In the genomic region with DNA sequence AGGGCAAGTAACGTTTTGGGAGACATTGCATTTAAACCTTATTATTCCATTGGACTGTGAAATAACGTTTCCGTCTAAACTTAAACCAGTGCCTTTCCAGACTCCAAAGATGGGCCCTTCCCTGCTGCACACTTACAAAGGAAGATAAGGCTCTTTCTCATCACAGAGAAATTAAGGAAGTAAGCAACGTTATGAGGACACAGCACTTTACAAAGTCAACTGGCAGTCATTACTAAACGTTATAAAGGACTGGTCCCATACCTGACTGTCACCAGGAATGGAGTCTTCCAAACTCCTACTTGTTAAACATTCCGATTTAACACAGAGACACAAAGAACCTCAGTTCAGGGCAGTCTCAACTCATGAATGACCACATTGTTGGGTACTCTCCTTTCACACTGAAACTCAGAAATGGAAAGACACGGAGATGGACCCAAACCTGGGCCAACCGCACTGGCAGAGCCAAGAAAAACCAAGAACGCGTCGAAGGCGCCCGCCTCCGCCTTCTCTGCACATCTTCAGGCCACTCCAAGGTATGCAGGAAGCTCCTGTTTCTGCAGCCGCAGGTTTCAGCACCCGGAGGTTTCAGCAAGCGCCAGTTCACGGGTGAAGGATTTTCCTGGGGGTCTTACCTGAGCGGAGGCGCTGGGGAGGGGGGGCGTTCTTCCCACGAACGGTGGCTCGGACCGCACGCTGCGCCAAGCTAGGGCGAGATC, we compare ENCODE assay signal across 1 cellular context.
TF ChIP-seq lines count a peak whose summit lies in the region.

No MANE protein-coding gene starts in this region.

TF ChIP-seq in HepG2, 621 proteins besides CTCF, POLR2A, EP300 and RAD21 (continued from another document and continues in another):
- TF ChIP-seq, protein P1, sequence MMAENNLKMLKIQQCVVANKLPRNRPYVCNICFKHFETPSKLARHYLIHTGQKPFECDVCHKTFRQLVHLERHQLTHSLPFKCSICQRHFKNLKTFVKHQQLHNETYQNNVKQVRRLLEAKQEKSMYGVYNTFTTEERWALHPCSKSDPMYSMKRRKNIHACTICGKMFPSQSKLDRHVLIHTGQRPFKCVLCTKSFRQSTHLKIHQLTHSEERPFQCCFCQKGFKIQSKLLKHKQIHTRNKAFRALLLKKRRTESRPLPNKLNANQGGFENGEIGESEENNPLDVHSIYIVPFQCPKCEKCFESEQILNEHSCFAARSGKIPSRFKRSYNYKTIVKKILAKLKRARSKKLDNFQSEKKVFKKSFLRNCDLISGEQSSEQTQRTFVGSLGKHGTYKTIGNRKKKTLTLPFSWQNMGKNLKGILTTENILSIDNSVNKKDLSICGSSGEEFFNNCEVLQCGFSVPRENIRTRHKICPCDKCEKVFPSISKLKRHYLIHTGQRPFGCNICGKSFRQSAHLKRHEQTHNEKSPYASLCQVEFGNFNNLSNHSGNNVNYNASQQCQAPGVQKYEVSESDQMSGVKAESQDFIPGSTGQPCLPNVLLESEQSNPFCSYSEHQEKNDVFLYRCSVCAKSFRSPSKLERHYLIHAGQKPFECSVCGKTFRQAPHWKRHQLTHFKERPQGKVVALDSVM (CRISPR knock-in tag; IDR thresholded peaks at IDR 0.05) = no peak
- TF ChIP-seq ZNF556 (CRISPR knock-in tag; IDR thresholded peaks at IDR 0.05; ENCODE audit: borderline replicate concordance) = 0 out of 2 replicates have a peak, but pooled peaks have one; percentile 13
- TF ChIP-seq, protein P2, sequence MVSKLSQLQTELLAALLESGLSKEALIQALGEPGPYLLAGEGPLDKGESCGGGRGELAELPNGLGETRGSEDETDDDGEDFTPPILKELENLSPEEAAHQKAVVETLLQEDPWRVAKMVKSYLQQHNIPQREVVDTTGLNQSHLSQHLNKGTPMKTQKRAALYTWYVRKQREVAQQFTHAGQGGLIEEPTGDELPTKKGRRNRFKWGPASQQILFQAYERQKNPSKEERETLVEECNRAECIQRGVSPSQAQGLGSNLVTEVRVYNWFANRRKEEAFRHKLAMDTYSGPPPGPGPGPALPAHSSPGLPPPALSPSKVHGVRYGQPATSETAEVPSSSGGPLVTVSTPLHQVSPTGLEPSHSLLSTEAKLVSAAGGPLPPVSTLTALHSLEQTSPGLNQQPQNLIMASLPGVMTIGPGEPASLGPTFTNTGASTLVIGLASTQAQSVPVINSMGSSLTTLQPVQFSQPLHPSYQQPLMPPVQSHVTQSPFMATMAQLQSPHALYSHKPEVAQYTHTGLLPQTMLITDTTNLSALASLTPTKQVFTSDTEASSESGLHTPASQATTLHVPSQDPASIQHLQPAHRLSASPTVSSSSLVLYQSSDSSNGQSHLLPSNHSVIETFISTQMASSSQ (IDR thresholded peaks at IDR 0.05; ENCODE audit: low read depth) = no peak
- TF ChIP-seq, protein P2 (CRISPR knock-in tag; IDR thresholded peaks at IDR 0.05; ENCODE audit: borderline replicate concordance) = peak; percentile 10; the same call in 1 of the 2 replicates
- TF ChIP-seq NCOA1 (CRISPR knock-in tag; IDR thresholded peaks at IDR 0.05) = peak; percentile 69; the same call in 1 of the 2 replicates
- no peak for TF ChIP-seq ZNF644 (CRISPR knock-in tag; IDR thresholded peaks at IDR 0.05; ENCODE audit: low read depth)
- TF ChIP-seq NAIF1 (CRISPR knock-in tag; IDR thresholded peaks at IDR 0.05; ENCODE audit: borderline replicate concordance) = 0 out of 2 replicates have a peak, but pooled peaks have one; percentile 63
- 0 out of 2 replicates have a peak, but pooled peaks have one; percentile 62 for TF ChIP-seq MZF1 (CRISPR knock-in tag; IDR thresholded peaks at IDR 0.05; ENCODE audit: borderline replicate concordance)
- 0 out of 2 replicates have a peak, but pooled peaks have one; percentile 6 for TF ChIP-seq MIER2 (CRISPR knock-in tag; IDR thresholded peaks at IDR 0.05)
- TF ChIP-seq MIER3 (CRISPR knock-in tag; IDR thresholded peaks at IDR 0.05; ENCODE audit: borderline replicate concordance) = no peak
- TF ChIP-seq, protein P3, sequence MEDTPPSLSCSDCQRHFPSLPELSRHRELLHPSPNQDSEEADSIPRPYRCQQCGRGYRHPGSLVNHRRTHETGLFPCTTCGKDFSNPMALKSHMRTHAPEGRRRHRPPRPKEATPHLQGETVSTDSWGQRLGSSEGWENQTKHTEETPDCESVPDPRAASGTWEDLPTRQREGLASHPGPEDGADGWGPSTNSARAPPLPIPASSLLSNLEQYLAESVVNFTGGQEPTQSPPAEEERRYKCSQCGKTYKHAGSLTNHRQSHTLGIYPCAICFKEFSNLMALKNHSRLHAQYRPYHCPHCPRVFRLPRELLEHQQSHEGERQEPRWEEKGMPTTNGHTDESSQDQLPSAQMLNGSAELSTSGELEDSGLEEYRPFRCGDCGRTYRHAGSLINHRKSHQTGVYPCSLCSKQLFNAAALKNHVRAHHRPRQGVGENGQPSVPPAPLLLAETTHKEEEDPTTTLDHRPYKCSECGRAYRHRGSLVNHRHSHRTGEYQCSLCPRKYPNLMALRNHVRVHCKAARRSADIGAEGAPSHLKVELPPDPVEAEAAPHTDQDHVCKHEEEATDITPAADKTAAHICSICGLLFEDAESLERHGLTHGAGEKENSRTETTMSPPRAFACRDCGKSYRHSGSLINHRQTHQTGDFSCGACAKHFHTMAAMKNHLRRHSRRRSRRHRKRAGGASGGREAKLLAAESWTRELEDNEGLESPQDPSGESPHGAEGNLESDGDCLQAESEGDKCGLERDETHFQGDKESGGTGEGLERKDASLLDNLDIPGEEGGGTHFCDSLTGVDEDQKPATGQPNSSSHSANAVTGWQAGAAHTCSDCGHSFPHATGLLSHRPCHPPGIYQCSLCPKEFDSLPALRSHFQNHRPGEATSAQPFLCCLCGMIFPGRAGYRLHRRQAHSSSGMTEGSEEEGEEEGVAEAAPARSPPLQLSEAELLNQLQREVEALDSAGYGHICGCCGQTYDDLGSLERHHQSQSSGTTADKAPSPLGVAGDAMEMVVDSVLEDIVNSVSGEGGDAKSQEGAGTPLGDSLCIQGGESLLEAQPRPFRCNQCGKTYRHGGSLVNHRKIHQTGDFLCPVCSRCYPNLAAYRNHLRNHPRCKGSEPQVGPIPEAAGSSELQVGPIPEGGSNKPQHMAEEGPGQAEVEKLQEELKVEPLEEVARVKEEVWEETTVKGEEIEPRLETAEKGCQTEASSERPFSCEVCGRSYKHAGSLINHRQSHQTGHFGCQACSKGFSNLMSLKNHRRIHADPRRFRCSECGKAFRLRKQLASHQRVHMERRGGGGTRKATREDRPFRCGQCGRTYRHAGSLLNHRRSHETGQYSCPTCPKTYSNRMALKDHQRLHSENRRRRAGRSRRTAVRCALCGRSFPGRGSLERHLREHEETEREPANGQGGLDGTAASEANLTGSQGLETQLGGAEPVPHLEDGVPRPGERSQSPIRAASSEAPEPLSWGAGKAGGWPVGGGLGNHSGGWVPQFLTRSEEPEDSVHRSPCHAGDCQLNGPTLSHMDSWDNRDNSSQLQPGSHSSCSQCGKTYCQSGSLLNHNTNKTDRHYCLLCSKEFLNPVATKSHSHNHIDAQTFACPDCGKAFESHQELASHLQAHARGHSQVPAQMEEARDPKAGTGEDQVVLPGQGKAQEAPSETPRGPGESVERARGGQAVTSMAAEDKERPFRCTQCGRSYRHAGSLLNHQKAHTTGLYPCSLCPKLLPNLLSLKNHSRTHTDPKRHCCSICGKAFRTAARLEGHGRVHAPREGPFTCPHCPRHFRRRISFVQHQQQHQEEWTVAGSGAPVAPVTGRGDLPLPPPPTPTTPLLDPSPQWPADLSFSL (CRISPR knock-in tag; IDR thresholded peaks at IDR 0.05) = 0 out of 2 replicates have a peak, but pooled peaks have one; percentile 2
- TF ChIP-seq, protein P4, sequence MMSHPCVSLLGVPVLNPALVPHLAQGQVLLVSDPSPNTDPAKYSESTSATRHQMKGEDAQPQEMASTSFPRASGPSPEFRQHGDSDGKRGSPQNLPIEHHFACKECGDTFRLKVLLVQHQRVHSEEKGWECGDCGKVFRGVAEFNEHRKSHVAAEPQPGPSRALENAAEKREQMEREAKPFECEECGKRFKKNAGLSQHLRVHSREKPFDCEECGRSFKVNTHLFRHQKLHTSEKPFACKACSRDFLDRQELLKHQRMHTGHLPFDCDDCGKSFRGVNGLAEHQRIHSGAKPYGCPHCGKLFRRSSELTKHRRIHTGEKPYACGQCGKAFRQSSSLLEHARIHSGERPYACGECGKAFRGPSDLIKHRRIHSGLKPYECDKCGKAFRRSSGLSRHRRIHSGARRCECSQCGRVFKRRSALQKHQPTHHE (CRISPR knock-in tag; IDR thresholded peaks at IDR 0.05; ENCODE audit: borderline replicate concordance) = peak; percentile 72; the same call in 1 of the 2 replicates
- TF ChIP-seq, protein P5, sequence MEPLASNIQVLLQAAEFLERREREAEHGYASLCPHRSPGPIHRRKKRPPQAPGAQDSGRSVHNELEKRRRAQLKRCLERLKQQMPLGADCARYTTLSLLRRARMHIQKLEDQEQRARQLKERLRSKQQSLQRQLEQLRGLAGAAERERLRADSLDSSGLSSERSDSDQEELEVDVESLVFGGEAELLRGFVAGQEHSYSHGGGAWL (CRISPR knock-in tag; IDR thresholded peaks at IDR 0.05) = no peak
- TF ChIP-seq, protein P6, sequence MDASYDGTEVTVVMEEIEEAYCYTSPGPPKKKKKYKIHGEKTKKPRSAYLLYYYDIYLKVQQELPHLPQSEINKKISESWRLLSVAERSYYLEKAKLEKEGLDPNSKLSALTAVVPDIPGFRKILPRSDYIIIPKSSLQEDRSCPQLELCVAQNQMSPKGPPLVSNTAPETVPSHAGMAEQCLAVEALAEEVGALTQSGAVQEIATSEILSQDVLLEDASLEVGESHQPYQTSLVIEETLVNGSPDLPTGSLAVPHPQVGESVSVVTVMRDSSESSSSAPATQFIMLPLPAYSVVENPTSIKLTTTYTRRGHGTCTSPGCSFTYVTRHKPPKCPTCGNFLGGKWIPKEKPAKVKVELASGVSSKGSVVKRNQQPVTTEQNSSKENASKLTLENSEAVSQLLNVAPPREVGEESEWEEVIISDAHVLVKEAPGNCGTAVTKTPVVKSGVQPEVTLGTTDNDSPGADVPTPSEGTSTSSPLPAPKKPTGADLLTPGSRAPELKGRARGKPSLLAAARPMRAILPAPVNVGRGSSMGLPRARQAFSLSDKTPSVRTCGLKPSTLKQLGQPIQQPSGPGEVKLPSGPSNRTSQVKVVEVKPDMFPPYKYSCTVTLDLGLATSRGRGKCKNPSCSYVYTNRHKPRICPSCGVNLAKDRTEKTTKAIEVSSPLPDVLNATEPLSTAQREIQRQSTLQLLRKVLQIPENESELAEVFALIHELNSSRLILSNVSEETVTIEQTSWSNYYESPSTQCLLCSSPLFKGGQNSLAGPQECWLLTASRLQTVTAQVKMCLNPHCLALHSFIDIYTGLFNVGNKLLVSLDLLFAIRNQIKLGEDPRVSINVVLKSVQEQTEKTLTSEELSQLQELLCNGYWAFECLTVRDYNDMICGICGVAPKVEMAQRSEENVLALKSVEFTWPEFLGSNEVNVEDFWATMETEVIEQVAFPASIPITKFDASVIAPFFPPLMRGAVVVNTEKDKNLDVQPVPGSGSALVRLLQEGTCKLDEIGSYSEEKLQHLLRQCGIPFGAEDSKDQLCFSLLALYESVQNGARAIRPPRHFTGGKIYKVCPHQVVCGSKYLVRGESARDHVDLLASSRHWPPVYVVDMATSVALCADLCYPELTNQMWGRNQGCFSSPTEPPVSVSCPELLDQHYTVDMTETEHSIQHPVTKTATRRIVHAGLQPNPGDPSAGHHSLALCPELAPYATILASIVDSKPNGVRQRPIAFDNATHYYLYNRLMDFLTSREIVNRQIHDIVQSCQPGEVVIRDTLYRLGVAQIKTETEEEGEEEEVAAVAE (CRISPR knock-in tag; IDR thresholded peaks at IDR 0.05; ENCODE audit: borderline replicate concordance) = 0 out of 2 replicates have a peak, but pooled peaks have one; percentile 12
- 0 out of 2 replicates have a peak, but pooled peaks have one; percentile 16 for TF ChIP-seq POGZ (CRISPR knock-in tag; IDR thresholded peaks at IDR 0.05)
- no peak for TF ChIP-seq ZNF674 (CRISPR knock-in tag; IDR thresholded peaks at IDR 0.05; ENCODE audit: low read depth)
- TF ChIP-seq ZNF335 (CRISPR knock-in tag; IDR thresholded peaks at IDR 0.05) = 0 out of 2 replicates have a peak, but pooled peaks have one; percentile 13
- TF ChIP-seq PITX1 (CRISPR knock-in tag; IDR thresholded peaks at IDR 0.05) = 0 out of 2 replicates have a peak, but pooled peaks have one; percentile 11
- TF ChIP-seq ZSCAN30 (CRISPR knock-in tag; IDR thresholded peaks at IDR 0.05) = 0 out of 2 replicates have a peak, but pooled peaks have one; percentile 35
- TF ChIP-seq MED1 (CRISPR knock-in tag; IDR thresholded peaks at IDR 0.05) = 0 out of 2 replicates have a peak, but pooled peaks have one; percentile 5
- TF ChIP-seq GZF1 (CRISPR knock-in tag; IDR thresholded peaks at IDR 0.05) = peak; percentile 85; the same call in 1 of the 2 replicates
- TF ChIP-seq ZBTB8A (CRISPR knock-in tag; IDR thresholded peaks at IDR 0.05; ENCODE audit: borderline replicate concordance, low read depth) = no peak
- TF ChIP-seq, protein P7, sequence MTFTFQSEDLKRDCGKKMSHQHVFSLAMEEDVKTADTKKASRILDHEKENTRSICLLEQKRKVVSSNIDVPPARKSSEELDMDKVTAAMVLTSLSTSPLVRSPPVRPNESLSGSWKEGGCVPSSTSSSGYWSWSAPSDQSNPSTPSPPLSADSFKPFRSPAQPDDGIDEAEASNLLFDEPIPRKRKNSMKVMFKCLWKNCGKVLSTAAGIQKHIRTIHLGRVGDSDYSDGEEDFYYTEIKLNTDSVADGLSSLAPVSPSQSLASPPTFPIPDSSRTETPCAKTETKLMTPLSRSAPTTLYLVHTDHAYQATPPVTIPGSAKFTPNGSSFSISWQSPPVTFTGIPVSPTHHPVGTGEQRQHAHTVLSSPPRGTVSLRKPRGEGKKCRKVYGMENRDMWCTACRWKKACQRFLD (CRISPR knock-in tag; IDR thresholded peaks at IDR 0.05; ENCODE audit: borderline replicate concordance) = no peak; the same call in 1 of the 2 replicates
- 0 out of 2 replicates have a peak, but pooled peaks have one; percentile 61 for TF ChIP-seq CHCHD3 (CRISPR knock-in tag; IDR thresholded peaks at IDR 0.05)
- TF ChIP-seq, protein P8, sequence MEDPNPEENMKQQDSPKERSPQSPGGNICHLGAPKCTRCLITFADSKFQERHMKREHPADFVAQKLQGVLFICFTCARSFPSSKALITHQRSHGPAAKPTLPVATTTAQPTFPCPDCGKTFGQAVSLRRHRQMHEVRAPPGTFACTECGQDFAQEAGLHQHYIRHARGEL (CRISPR knock-in tag; IDR thresholded peaks at IDR 0.05) = 0 out of 2 replicates have a peak, but pooled peaks have one; percentile 71
- peak; percentile 86 for TF ChIP-seq ZNF781 (CRISPR knock-in tag; IDR thresholded peaks at IDR 0.05; ENCODE audit: borderline replicate concordance, not compliant biosample characterization)
- TF ChIP-seq ZNF367 (CRISPR knock-in tag; IDR thresholded peaks at IDR 0.05; ENCODE audit: borderline replicate concordance) = no peak
- TF ChIP-seq ZNF331 (CRISPR knock-in tag; IDR thresholded peaks at IDR 0.05) = peak; percentile 12; the same call in 1 of the 2 replicates
- peak; percentile 35; the same call in 1 of the 2 replicates for TF ChIP-seq MEF2D (CRISPR knock-in tag; IDR thresholded peaks at IDR 0.05)
- no peak for TF ChIP-seq NFYB (CRISPR knock-in tag; IDR thresholded peaks at IDR 0.05)
- TF ChIP-seq ZNF747 (CRISPR knock-in tag; IDR thresholded peaks at IDR 0.05; ENCODE audit: borderline replicate concordance) = 0 out of 2 replicates have a peak, but pooled peaks have one; percentile 21
